16 cellular contexts compared by ENCODE assay signal in genomic region chr4:15436515-15436914, GRCh38. TPM values are rescaled to one million over a fixed set of nuclear protein-coding genes. Genes with fewer than 3 reads are reported as not detected.
DNase-seq lines count a peak whose midpoint lies in the region; TF ChIP-seq lines count a peak whose summit lies in the region.
"Had no signal": no experiment of that assay in that cellular context is flagged by ENCODE, and none has a peak within 500 bp of the region (broad histone marks: within the 10 kb centered on the region; RNA-seq: fewer than 3 reads in every experiment).

No MANE protein-coding gene starts in this region.

- 14 to 29% (median 20%) methylated on average over 2 of the region's 2 CpGs for WGBS in spleen, 5 donors

- H3K27me3 ChIP-seq in AG04450 (ENCODE audit: control insufficient read depth, insufficient read depth, low read length) (no peaks in the 10 kb centered on the region), spleen (replicated peaks in 1 of 7) (no peaks in the 10 kb centered on the region)
- H3K27me3 ChIP-seq: heart left ventricle had no signal

- in situ Hi-C loops in astrocyte of the spinal cord (cut with HindIII; ENCODE audit: low sequenced_read_pairs): no loop called here

- TF ChIP-seq CTCF in AG04450 (IDR thresholded peaks at IDR 0.05; ENCODE audit: low read depth, low read length) (no peak), astrocyte of the spinal cord (IDR thresholded peaks at IDR 0.05; ENCODE audit: low read depth, low read length) (no peak), spleen (IDR thresholded peaks at IDR 0.05 in 8 of 11, conservative IDR thresholded peaks at IDR 0.05 in 3 of 11) (no peak)

- H3K4me3 ChIP-seq in AG04450 (ENCODE audit: low read depth, low read length) (no peak overlapping the region), astrocyte of the spinal cord (ENCODE audit: low read depth, low read length) (no peak overlapping the region), spleen (no peak overlapping the region)
- H3K4me3 ChIP-seq: heart left ventricle had no signal

- peaks cover 0 to 10% (median 2%) of the 10 kb centered on the region in 6 donors for H3K4me1 ChIP-seq in spleen

- intact Hi-C loops in spleen (cut with DNase I; ENCODE audit: low total_unique reads): no loop called here

- DNase-seq in AG04450 (ENCODE audit: low read depth, low spot score): peak; percentile 46
- peak; percentile 37 for DNase-seq in NCI-H1092 treated with DMSO at 0.1 percent for 48 hours (lab: John Stamatoyannopoulos, UW)
- peak; percentile 75 for DNase-seq in astrocyte of the spinal cord (ENCODE audit: low read depth, low spot score)
- DNase-seq in iris pigment epithelial cell (ENCODE audit: low read depth): peak; percentile 82
- no peak for DNase-seq in spleen
- no peak for DNase-seq in NCI-H1436 treated with DMSO at 0.1 percent for 48 hours (lab: John Stamatoyannopoulos, UW)
- DNase-seq in effector CD4-positive, alpha-beta T cell: no peak
- no peak for DNase-seq in retina
- DNase-seq: dermis blood vessel endothelial cell; DMS53; MM.1S; NCI-H526 treated with DMSO at 0.1 percent for 48 hours; stimulated activated CD4-positive, alpha-beta T cell treated with anti-CD3 and anti-CD28 coated beads, Interleukin-2, amount 100 ng/mL, for 24 hours had no signal

- no peak overlapping the region for H3K27ac ChIP-seq in AG04450 (ENCODE audit: low read depth, low read length)
- no peak overlapping the region for H3K27ac ChIP-seq in spleen
- H3K27ac ChIP-seq: heart left ventricle had no signal

- POLR2A ChIA-PET in AG04450 (lab: Yijun Ruan, JAX): interaction anchor here (1.7 kb wide), 1 partner anchor 8 kb away, joined by 6 read pairs; the partner anchor contains the start of gene C1QTNF7

- H3K36me3 ChIP-seq in spleen: no peaks in the 10 kb centered on the region
- H3K36me3 ChIP-seq: heart left ventricle had no signal

- no peak for TF ChIP-seq POLR2A in spleen (IDR thresholded peaks at IDR 0.05)

- H3K9me3 ChIP-seq in AG04450 (ENCODE audit: control insufficient read depth, insufficient read depth, low read length): no peaks in the 10 kb centered on the region
- no peaks in the 10 kb centered on the region for H3K9me3 ChIP-seq in spleen
- H3K9me3 ChIP-seq: heart left ventricle had no signal

- CTCF ChIA-PET in AG04450 (lab: Charles Lee): interaction anchor here (1.1 to 2.6 kb wide), 3 partner anchors 21 to 201 kb away, joined by 4 to 10 read pairs (median 5); no protein-coding TSS in a partner anchor

RNA-seq across cellular contexts. Expression of gene C1QTNF7, which starts 8.7 kb away (rescaled TPM):
- polyA plus RNA-seq in AG04450 (2011; rRNA removed) (2.7 and 2.9 TPM in 2 replicates), spleen (under 1 TPM; 0.74 to 0.99 (median 0.76) TPM)
- 1.1 and 1.6 TPM in 2 replicates for polyA minus RNA-seq in AG04450 (2011; rRNA and poly(A)+ RNA removed)
- total RNA-seq in spleen: 10 to 100 TPM in 4 of 7 donors, 1 to 10 TPM in 3; 3.6 to 22.5 (median 10.8) TPM
- total RNA-seq: activated naive CD4-positive, alpha-beta T cell treated with anti-CD3 and anti-CD28 coated beads, Interleukin-2, amount 50 U/mL, for 72 hours; dermis blood vessel endothelial cell; osteocyte had no signal

RNA-seq across cellular contexts. Expression of gene CC2D2A, which starts 33.2 kb away (rescaled TPM):
- polyA plus RNA-seq in AG04450 (2011; rRNA removed) (33.8 and 40.7 TPM in 2 replicates), spleen (1 to 10 TPM; 2.6 to 3.8 (median 3.1) TPM)
- polyA minus RNA-seq in AG04450 (2011; rRNA and poly(A)+ RNA removed): 42.6 and 43.2 TPM in 2 replicates
- 10 to 100 TPM in 2 of 7 donors, 1 to 10 TPM in 5; 2.8 to 16.6 (median 8.7) TPM for total RNA-seq in spleen
- total RNA-seq: activated naive CD4-positive, alpha-beta T cell treated with anti-CD3 and anti-CD28 coated beads, Interleukin-2, amount 50 U/mL, for 72 hours had no signal

Comparison
In these comparisons a context has a peak if more than half of its experiments do, and no peak if none do; other contexts are left out.
1. DNase-seq: peak in AG04450 (single experiment), NCI-H1092 treated with DMSO at 0.1 percent for 48 hours (single experiment), astrocyte of the spinal cord (single experiment) and iris pigment epithelial cell (single experiment); none in spleen (single experiment), NCI-H1436 treated with DMSO at 0.1 percent for 48 hours (single experiment), effector CD4-positive, alpha-beta T cell (single experiment) and retina (single experiment).